ENCODE assay signal across 2 cellular contexts in genomic region chr1:113929750-113930498, GRCh38.
A peak's percentile ranks its signal among the peaks of the same experiment; 100 is the strongest.
TF ChIP-seq lines count a peak whose summit lies in the region.

No MANE protein-coding gene starts in this region.

TF ChIP-seq in HCT116, 20 proteins besides CTCF, POLR2A, EP300 and RAD21:
- TF ChIP-seq ZFX (IDR thresholded peaks at IDR 0.05) (peak; percentile 73), SIN3A (IDR thresholded peaks at IDR 0.05; ENCODE audit: low read depth) (no peak)

TF ChIP-seq in endothelial cell of umbilical vein, 7 proteins besides CTCF, POLR2A, EP300 and RAD21:
- TF ChIP-seq JUN (IDR thresholded peaks at IDR 0.05; ENCODE audit: borderline replicate concordance, insufficient read depth, insufficient read length, low read depth) (no peak), POLR2AphosphoS5 (IDR thresholded peaks at IDR 0.05; ENCODE audit: insufficient read depth, low read depth, low read length) (no peak), GATA2 (IDR thresholded peaks at IDR 0.05; ENCODE audit: insufficient read depth, insufficient read length, low read depth, low read length) (no peak)
